Comparison of ENCODE assay signal across 8 cellular contexts in genomic region chr3:105353485-105354161, GRCh38.
A peak's percentile ranks its signal among the peaks of the same experiment; 100 is the strongest.
DNase-seq lines count a peak whose midpoint lies in the region; ATAC-seq lines count a peak whose summit lies in the region.

No MANE protein-coding gene starts in this region.

- no peaks in the 10 kb centered on the region for H3K9me3 Mint-ChIP-seq in stimulated activated naive CD8-positive, alpha-beta T cell treated with anti-CD3 and anti-CD28 coated beads, Interleukin-15, Interleukin-2, amounts not matched to agents 100 ng/mL and 50 ng/mL, for 24 hours

- peak overlapping the region; percentile 44 for H3K4me3 Mint-ChIP-seq in stimulated activated naive CD8-positive, alpha-beta T cell treated with anti-CD3 and anti-CD28 coated beads, Interleukin-15, Interleukin-2, amounts not matched to agents 100 ng/mL and 50 ng/mL, for 24 hours

- H3K36me3 ChIP-seq in stomach smooth muscle (ENCODE audit: control insufficient read depth in 2 of 2, insufficient read depth in 2 of 2, low read length in 2 of 2): no peaks in the 10 kb centered on the region

- no peak for ATAC-seq in stimulated activated naive CD8-positive, alpha-beta T cell treated with anti-CD3 and anti-CD28 coated beads, Interleukin-15, Interleukin-2, amounts not matched to agents 100 U/mL and 50 U/mL, for 24 hours
- no peak for ATAC-seq in GM21717 (IDR thresholded peaks at IDR 0.05; ENCODE audit: unreplicated experiment)
- ATAC-seq in HG02840 (IDR thresholded peaks at IDR 0.05; ENCODE audit: low FRiP score, unreplicated experiment): no peak

- H3K4me3 ChIP-seq in stomach smooth muscle (ENCODE audit: low read length in 2 of 2): peak overlapping the region; percentile 27 to 68

- H3K27me3 ChIP-seq in stomach smooth muscle (ENCODE audit: control insufficient read depth in 1 of 2, insufficient read depth in 2 of 2, low read length in 2 of 2): peaks cover 2 to 13% of the 10 kb centered on the region in 2 donors

- H3K27me3 Mint-ChIP-seq in stimulated activated naive CD8-positive, alpha-beta T cell treated with anti-CD3 and anti-CD28 coated beads, Interleukin-15, Interleukin-2, amounts not matched to agents 100 ng/mL and 50 ng/mL, for 24 hours: peaks cover 64% of the 10 kb centered on the region

- H3K36me3 Mint-ChIP-seq in stimulated activated naive CD8-positive, alpha-beta T cell treated with anti-CD3 and anti-CD28 coated beads, Interleukin-15, Interleukin-2, amounts not matched to agents 100 ng/mL and 50 ng/mL, for 24 hours (ENCODE audit: low read depth): no peaks in the 10 kb centered on the region

- no peak overlapping the region for H3K27ac Mint-ChIP-seq in stimulated activated naive CD8-positive, alpha-beta T cell treated with anti-CD3 and anti-CD28 coated beads, Interleukin-15, Interleukin-2, amounts not matched to agents 100 ng/mL and 50 ng/mL, for 24 hours

- no peaks in the 10 kb centered on the region for H3K9me3 ChIP-seq in stomach smooth muscle (ENCODE audit: control insufficient read depth in 2 of 2, low read length in 2 of 2)

- no peak for DNase-seq in stimulated activated naive CD8-positive, alpha-beta T cell treated with anti-CD3 and anti-CD28 coated beads, Interleukin-15, Interleukin-2, amounts not matched to agents 100 U/mL and 50 U/mL, for 24 hours
- DNase-seq in amniotic epithelial cell (ENCODE audit: low read depth) (peak; percentile 87), iris pigment epithelial cell (ENCODE audit: low read depth) (peak; percentile 80), SHP77 treated with DMSO at 0.1 percent for 48 hours (lab: John Stamatoyannopoulos, UW) (no peak)

- H3K27ac ChIP-seq in stomach smooth muscle (ENCODE audit: low read length): no peak overlapping the region

- H3K4me1 Mint-ChIP-seq in stimulated activated naive CD8-positive, alpha-beta T cell treated with anti-CD3 and anti-CD28 coated beads, Interleukin-15, Interleukin-2, amounts not matched to agents 100 ng/mL and 50 ng/mL, for 24 hours (ENCODE audit: low read depth): peaks cover 24% of the 10 kb centered on the region

- H3K4me1 ChIP-seq in stomach smooth muscle (ENCODE audit: control insufficient read depth, insufficient read depth, low read length): no peaks in the 10 kb centered on the region

- H3K9ac ChIP-seq in stomach smooth muscle (ENCODE audit: low read length in 2 of 2): no peak overlapping the region

Comparison
In these comparisons a context has a peak if more than half of its experiments do, and no peak if none do; other contexts are left out.
1. DNase-seq: peak in amniotic epithelial cell (single experiment) and iris pigment epithelial cell (single experiment); none in stimulated activated naive CD8-positive, alpha-beta T cell treated with anti-CD3 and anti-CD28 coated beads, Interleukin-15, Interleukin-2, amounts not matched to agents 100 U/mL and 50 U/mL, for 24 hours (single experiment) and SHP77 treated with DMSO at 0.1 percent for 48 hours (single experiment).